Comparison of ENCODE assay signal across 15 cellular contexts in the genomic region with DNA sequence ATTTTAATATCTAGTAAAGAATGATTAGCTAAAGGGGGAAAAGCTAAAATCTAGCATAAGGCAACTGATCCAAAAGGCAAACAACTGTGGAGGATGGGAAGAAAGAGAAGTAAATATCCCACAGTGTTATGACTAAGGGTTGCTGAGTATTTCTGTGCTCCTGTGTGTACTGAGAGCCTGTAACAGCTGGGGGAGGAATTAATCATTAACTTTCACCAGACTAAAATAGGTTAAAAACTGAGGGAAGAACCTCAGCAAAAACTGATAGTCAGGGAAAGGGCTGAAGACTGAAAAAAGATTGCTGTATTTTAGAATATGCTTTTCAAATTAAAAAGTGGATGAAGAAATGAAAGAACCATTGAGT.
DNase-seq lines count a peak whose midpoint lies in the region; ATAC-seq lines count a peak whose summit lies in the region.
"Had no signal": no experiment of that assay in that cellular context is flagged by ENCODE, and none has a peak within 500 bp of the region (broad histone marks: within the 10 kb centered on the region; RNA-seq: fewer than 3 reads in every experiment).

No MANE protein-coding gene starts in this region.

- CTCF ChIA-PET in activated naive CD4-positive, alpha-beta T cell treated with anti-CD3 and anti-CD28 coated beads, Interleukin-2, amount 10 ng/mL, durations not matched to agents 7 days and 5 days (lab: Charles Lee), result no interaction called here

- H3K27ac Mint-ChIP-seq in activated naive CD4-positive, alpha-beta T cell treated with anti-CD3 and anti-CD28 coated beads, Interleukin-2, amount 10 ng/mL, durations not matched to agents 7 days and 5 days, result no peak overlapping the region
- H3K27ac Mint-ChIP-seq: activated T-cell treated with anti-CD3 and anti-CD28 coated beads, Interleukin-2, amount 50 U/mL, for 72 hours; brain had no signal

- H3K4me3 Mint-ChIP-seq in activated naive CD4-positive, alpha-beta T cell treated with anti-CD3 and anti-CD28 coated beads, Interleukin-2, amount 10 ng/mL, durations not matched to agents 7 days and 5 days, result no peak overlapping the region
- H3K4me3 Mint-ChIP-seq: activated T-cell treated with anti-CD3 and anti-CD28 coated beads, Interleukin-2, amount 50 U/mL, for 72 hours; brain had no signal

- peak; percentile 14 for DNase-seq in epithelial cell of prostate (ENCODE audit: low read depth, low spot score)
- peak; percentile 3 for DNase-seq in skeletal muscle cell (ENCODE audit: low read depth)
- no peak for DNase-seq in cerebellar cortex (ENCODE audit: low spot score)
- DNase-seq in activated naive CD4-positive, alpha-beta T cell treated with anti-CD3 and anti-CD28 coated beads, Interleukin-2, amount 10 ng/mL, durations not matched to agents 7 days and 5 days, result no peak
- no peak for DNase-seq in activated T-cell treated with anti-CD3 and anti-CD28 coated beads for 4 hours
- DNase-seq: activated CD4-positive, alpha-beta T cell treated with anti-CD3 and anti-CD28 coated beads for 1 hour; activated T-cell treated with anti-CD3 and anti-CD28 coated beads, Interleukin-2, amount 50 U/mL, for 72 hours; hypothalamus; Kasumi-1; psoas muscle had no signal

- peaks cover 3% of the 10 kb centered on the region for H3K9me3 Mint-ChIP-seq in activated naive CD4-positive, alpha-beta T cell treated with anti-CD3 and anti-CD28 coated beads, Interleukin-2, amount 10 ng/mL, durations not matched to agents 7 days and 5 days

- H3K27me3 Mint-ChIP-seq in activated naive CD4-positive, alpha-beta T cell treated with anti-CD3 and anti-CD28 coated beads, Interleukin-2, amount 10 ng/mL, durations not matched to agents 7 days and 5 days, result no peaks in the 10 kb centered on the region
- H3K27me3 Mint-ChIP-seq: brain had no signal

- peak; percentile 60 for ATAC-seq in GM19324 (IDR thresholded peaks at IDR 0.05; ENCODE audit: low FRiP score, unreplicated experiment)
- ATAC-seq in HG03432 (IDR thresholded peaks at IDR 0.05; ENCODE audit: unreplicated experiment), result peak; percentile 87
- ATAC-seq in GM19351 (IDR thresholded peaks at IDR 0.05; ENCODE audit: unreplicated experiment), result no peak
- ATAC-seq: activated T-cell treated with anti-CD3 and anti-CD28 coated beads, Interleukin-2, amount 50 U/mL, for 72 hours; psoas muscle had no signal

- no peaks in the 10 kb centered on the region for H3K4me1 Mint-ChIP-seq in activated naive CD4-positive, alpha-beta T cell treated with anti-CD3 and anti-CD28 coated beads, Interleukin-2, amount 10 ng/mL, durations not matched to agents 7 days and 5 days
- H3K4me1 Mint-ChIP-seq: brain had no signal

- H3K4me3 ChIP-seq in skeletal muscle cell (ENCODE audit: low read depth, low read length), result no peak overlapping the region
- H3K4me3 ChIP-seq: psoas muscle had no signal

- no peaks in the 10 kb centered on the region for H3K36me3 Mint-ChIP-seq in activated naive CD4-positive, alpha-beta T cell treated with anti-CD3 and anti-CD28 coated beads, Interleukin-2, amount 10 ng/mL, durations not matched to agents 7 days and 5 days
- H3K36me3 Mint-ChIP-seq: brain had no signal

- H3K27ac ChIP-seq in epithelial cell of prostate, result no peak overlapping the region
- H3K27ac ChIP-seq: C4-2B, psoas muscle had no signal

Comparison
In these comparisons a context has a peak if more than half of its experiments do, and no peak if none do; other contexts are left out.
1. DNase-seq: peak in epithelial cell of prostate (single experiment) and skeletal muscle cell (single experiment); none in cerebellar cortex (single experiment), activated naive CD4-positive, alpha-beta T cell treated with anti-CD3 and anti-CD28 coated beads, Interleukin-2, amount 10 ng/mL, durations not matched to agents 7 days and 5 days (single experiment) and activated T-cell treated with anti-CD3 and anti-CD28 coated beads for 4 hours (single experiment).